22 cellular contexts compared by ENCODE assay signal in the genomic region with DNA sequence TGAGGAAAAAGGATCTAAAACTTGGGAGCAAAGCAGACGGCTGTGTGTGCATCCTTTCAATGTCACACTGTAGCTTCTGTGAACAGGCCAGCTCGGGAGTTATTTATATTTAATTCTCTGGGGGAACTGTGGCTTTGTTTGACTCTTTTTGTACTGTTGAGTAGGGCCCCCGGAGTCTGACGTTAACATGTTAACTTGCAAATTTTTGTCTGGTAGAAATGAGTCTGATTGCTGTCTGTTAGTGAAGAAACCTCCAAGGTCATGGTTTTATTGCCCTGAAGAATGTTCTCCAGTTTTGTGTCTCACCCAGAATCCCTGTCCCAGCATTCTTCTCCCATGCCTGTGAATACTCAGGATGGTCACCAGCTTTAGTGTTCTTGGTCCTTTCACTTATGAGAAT. TPM values are rescaled to one million over a fixed set of nuclear protein-coding genes. Genes with fewer than 3 reads are reported as not detected.
A peak's percentile ranks its signal among the peaks of the same experiment; 100 is the strongest.
DNase-seq lines count a peak whose midpoint lies in the region; ATAC-seq and TF ChIP-seq lines count a peak whose summit lies in the region.
"Had no signal": no experiment of that assay in that cellular context is flagged by ENCODE, and none has a peak within 500 bp of the region (broad histone marks: within the 10 kb centered on the region; RNA-seq: fewer than 3 reads in every experiment).

No MANE protein-coding gene starts in this region.

- H3K4me2 ChIP-seq in BLaER1: peak overlapping the region; percentile 85
- H3K4me2 ChIP-seq in mesenchymal stem cell (ENCODE audit: low read length, poor library complexity, severe bottlenecking): no peak overlapping the region

- H3K4me3 ChIP-seq in BLaER1 (peak overlapping the region; percentile 42), endodermal cell (ENCODE audit: low read length) (no peak overlapping the region), mesenchymal stem cell (ENCODE audit: insufficient read depth in 1 of 2, low read depth in 1 of 2, low read length in 2 of 2) (no peak overlapping the region), right atrium auricular region (no peak overlapping the region)

- H3K23ac ChIP-seq in mesenchymal stem cell (ENCODE audit: low read length in 2 of 2): no peak overlapping the region

- H4K91ac ChIP-seq in mesenchymal stem cell (ENCODE audit: low read length): no peak overlapping the region

- no peak overlapping the region for H2BK15ac ChIP-seq in mesenchymal stem cell (ENCODE audit: low read depth, poor library complexity, severe bottlenecking)

- H3K27ac ChIP-seq in BLaER1 (peak overlapping the region; percentile 64), endodermal cell (ENCODE audit: low read depth, low read length) (peak overlapping the region; percentile 44), mesenchymal stem cell (ENCODE audit: low read length, poor library complexity, severe bottlenecking) (no peak overlapping the region), right atrium auricular region (no peak overlapping the region)

- no peak overlapping the region for H3K18ac ChIP-seq in mesenchymal stem cell (ENCODE audit: low read depth in 1 of 2, low read length in 2 of 2)

- WGBS in endodermal cell (ENCODE audit: insufficient coverage in 1 of 2, insufficient read length in 1 of 2), 2 experiments: 82 to 100% methylated on average over 1 to 4 of the region's 4 CpGs
- 25% methylated on average over 4 of the region's 4 CpGs for WGBS in mesenchymal stem cell

- no peak overlapping the region for H4K8ac ChIP-seq in mesenchymal stem cell (ENCODE audit: low read length)

- no peaks in the 10 kb centered on the region for H4K20me1 ChIP-seq in BLaER1

- ATAC-seq in GM21529 (IDR thresholded peaks at IDR 0.05; ENCODE audit: unreplicated experiment): no peak
- no peak for ATAC-seq in HG02610 (IDR thresholded peaks at IDR 0.05; ENCODE audit: unreplicated experiment)

- no peaks in the 10 kb centered on the region for H3K27me3 ChIP-seq in BLaER1
- H3K27me3 ChIP-seq in endodermal cell (ENCODE audit: control insufficient read depth, insufficient read depth, low read length, poor library complexity, severe bottlenecking): peaks cover 8% of the 10 kb centered on the region
- H3K27me3 ChIP-seq in mesenchymal stem cell (ENCODE audit: control insufficient read depth in 1 of 2, insufficient read depth in 1 of 2, low read length in 2 of 2): peaks cover 35 to 79% of the 10 kb centered on the region in 2 experiments
- H3K27me3 ChIP-seq in right atrium auricular region: no peaks in the 10 kb centered on the region

- no peaks in the 10 kb centered on the region for H3K79me1 ChIP-seq in mesenchymal stem cell (replicated peaks; ENCODE audit: low read length, poor library complexity, severe bottlenecking)

- peaks cover 7% of the 10 kb centered on the region for H3K9me3 Mint-ChIP-seq in endodermal cell
- no peaks in the 10 kb centered on the region for H3K9me3 Mint-ChIP-seq in activated naive CD8-positive, alpha-beta T cell treated with anti-CD3 and anti-CD28 coated beads for 36 hours

- H2BK120ac ChIP-seq in mesenchymal stem cell (ENCODE audit: low read depth, low read length): no peak overlapping the region

- H3K9me3 ChIP-seq in BLaER1 (peaks cover 28% of the 10 kb centered on the region), endodermal cell (ENCODE audit: control insufficient read depth, low read length) (no peaks in the 10 kb centered on the region), mesenchymal stem cell (ENCODE audit: control insufficient read depth, low read length) (peaks cover 13% of the 10 kb centered on the region), right atrium auricular region (peaks cover 3 to 14% of the 10 kb centered on the region in 2 donors)

- H3K4me3 Mint-ChIP-seq in endodermal cell: no peak overlapping the region
- no peak overlapping the region for H3K4me3 Mint-ChIP-seq in activated naive CD8-positive, alpha-beta T cell treated with anti-CD3 and anti-CD28 coated beads for 36 hours
- H3K4me3 Mint-ChIP-seq: CD4-positive, CD25-positive, alpha-beta regulatory T cell; CD8-positive, alpha-beta memory T cell had no signal

- no peaks in the 10 kb centered on the region for H3K36me3 Mint-ChIP-seq in endodermal cell (ENCODE audit: low read depth)
- H3K36me3 Mint-ChIP-seq in activated naive CD8-positive, alpha-beta T cell treated with anti-CD3 and anti-CD28 coated beads for 36 hours: no peaks in the 10 kb centered on the region
- H3K36me3 Mint-ChIP-seq: CD4-positive, CD25-positive, alpha-beta regulatory T cell had no signal

- H3K14ac ChIP-seq in mesenchymal stem cell (ENCODE audit: low read length in 2 of 2): no peak overlapping the region

- H2BK12ac ChIP-seq in mesenchymal stem cell (ENCODE audit: low read length in 2 of 2): no peak overlapping the region

- H3K27ac Mint-ChIP-seq in endodermal cell: no peak overlapping the region
- no peak overlapping the region for H3K27ac Mint-ChIP-seq in activated naive CD8-positive, alpha-beta T cell treated with anti-CD3 and anti-CD28 coated beads for 36 hours
- H3K27ac Mint-ChIP-seq: CD4-positive, CD25-positive, alpha-beta regulatory T cell; CD8-positive, alpha-beta memory T cell had no signal

- no peaks in the 10 kb centered on the region for H3K4me1 Mint-ChIP-seq in endodermal cell
- H3K4me1 Mint-ChIP-seq in activated naive CD8-positive, alpha-beta T cell treated with anti-CD3 and anti-CD28 coated beads for 36 hours: no peaks in the 10 kb centered on the region
- H3K4me1 Mint-ChIP-seq: CD4-positive, CD25-positive, alpha-beta regulatory T cell; CD8-positive, alpha-beta memory T cell had no signal

- H3K9ac ChIP-seq in BLaER1: peak overlapping the region; percentile 61
- no peak overlapping the region for H3K9ac ChIP-seq in endodermal cell (ENCODE audit: extremely low read depth, low read length, poor library complexity, severe bottlenecking)
- no peak overlapping the region for H3K9ac ChIP-seq in mesenchymal stem cell (ENCODE audit: low read length)

- TF ChIP-seq CTCF in endodermal cell (conservative IDR thresholded peaks at IDR 0.05) (no peak), right atrium auricular region (IDR thresholded peaks at IDR 0.05) (no peak)

- H3K4ac ChIP-seq in mesenchymal stem cell (ENCODE audit: low read depth in 1 of 2, low read length in 2 of 2): no peak overlapping the region

- no peak overlapping the region for H2BK5ac ChIP-seq in mesenchymal stem cell (ENCODE audit: low read depth, low read length, poor library complexity, severe bottlenecking)

- H2AK5ac ChIP-seq in mesenchymal stem cell (ENCODE audit: low read length, severe bottlenecking): no peak overlapping the region

- H3K4me1 ChIP-seq in BLaER1 (peaks cover 54% of the 10 kb centered on the region), endodermal cell (ENCODE audit: control insufficient read depth, insufficient read depth, low read length) (no peaks in the 10 kb centered on the region), mesenchymal stem cell (ENCODE audit: control insufficient read depth, insufficient read depth, low read depth, low read length) (no peaks in the 10 kb centered on the region), right atrium auricular region (no peaks in the 10 kb centered on the region)

- H3K27me3 Mint-ChIP-seq in endodermal cell (ENCODE audit: insufficient read depth): peaks cover 37% of the 10 kb centered on the region
- peaks cover 44% of the 10 kb centered on the region for H3K27me3 Mint-ChIP-seq in activated naive CD8-positive, alpha-beta T cell treated with anti-CD3 and anti-CD28 coated beads for 36 hours

- peak; percentile 52 for DNase-seq in EH (ENCODE audit: low read depth)
- no peak for DNase-seq in endodermal cell
- peak; percentile 30 for DNase-seq in mesenchymal stem cell
- no peak for DNase-seq in right atrium auricular region (ENCODE audit: low spot score)
- no peak for DNase-seq in activated naive CD8-positive, alpha-beta T cell treated with anti-CD3 and anti-CD28 coated beads for 36 hours
- DNase-seq: 8988T; C1 segment of cervical spinal cord; CD4-positive, CD25-positive, alpha-beta regulatory T cell; CD8-positive, alpha-beta memory T cell; COR-L47; DMS 273 treated with DMSO at 0.1 percent for 48 hours; DMS53; GF-D8; GOT3; H7 had no signal

- H2AFZ ChIP-seq in mesenchymal stem cell (ENCODE audit: low read depth, low read length): no peak overlapping the region

- H3K36me3 ChIP-seq in BLaER1 (0 out of 2 replicates have a peak, but pooled peaks cover 4% of the 10 kb centered on the region), endodermal cell (ENCODE audit: control insufficient read depth, insufficient read depth, low read length) (no peaks in the 10 kb centered on the region), mesenchymal stem cell (ENCODE audit: control insufficient read depth in 1 of 2, insufficient read depth in 2 of 2, low read depth in 1 of 2, low read length in 2 of 2) (no peaks in the 10 kb centered on the region), right atrium auricular region (no peaks in the 10 kb centered on the region)

RNA-seq across cellular contexts. Expression of gene KCNG4, which starts 14.3 kb away (rescaled TPM):
- not detected for total RNA-seq in endodermal cell
- polyA plus RNA-seq in endodermal cell (2013, experiment 1 of 2): not detected
- not detected for polyA plus RNA-seq in endodermal cell (2013, experiment 2 of 2)
- not detected for polyA plus RNA-seq in mesenchymal stem cell (2013, experiment 1 of 2)
- not detected for polyA plus RNA-seq in mesenchymal stem cell (2013, experiment 2 of 2)
- total RNA-seq in right atrium auricular region: not detected
- not detected for total RNA-seq in activated naive CD8-positive, alpha-beta T cell treated with anti-CD3 and anti-CD28 coated beads for 36 hours
- total RNA-seq: A673; CD4-positive, CD25-positive, alpha-beta regulatory T cell; CD8-positive, alpha-beta memory T cell; Daoy; H7; HT-29 had no signal
- polyA plus RNA-seq: AG04450; CD4-positive, CD25-positive, alpha-beta regulatory T cell; CD8-positive, alpha-beta memory T cell had no signal

RNA-seq across cellular contexts. Expression of gene WFDC1, which starts 40.6 kb away (rescaled TPM):
- total RNA-seq in endodermal cell: under 1 TPM in 1 of 2 donors, not detected in 1; 0.15 TPM
- 0.89 TPM for polyA plus RNA-seq in endodermal cell (2013, experiment 1 of 2)
- polyA plus RNA-seq in endodermal cell (2013, experiment 2 of 2): 0.99 TPM
- polyA plus RNA-seq in mesenchymal stem cell (2013, experiment 1 of 2): 3.7 TPM
- polyA plus RNA-seq in mesenchymal stem cell (2013, experiment 2 of 2): 4.0 TPM
- 1 to 10 TPM in 1 of 2 donors, under 1 TPM in 1; 0.59 to 3.3 TPM for total RNA-seq in right atrium auricular region
- total RNA-seq in activated naive CD8-positive, alpha-beta T cell treated with anti-CD3 and anti-CD28 coated beads for 36 hours: not detected
- total RNA-seq: A673; CD4-positive, CD25-positive, alpha-beta regulatory T cell; CD8-positive, alpha-beta memory T cell; Daoy; HT-29 had no signal
- polyA plus RNA-seq: CD4-positive, CD25-positive, alpha-beta regulatory T cell; CD8-positive, alpha-beta memory T cell had no signal

Comparison
In these comparisons a context has a peak if more than half of its experiments do, and no peak if none do; other contexts are left out.
1. H3K27ac ChIP-seq: peak in BLaER1 (single experiment) and endodermal cell (single experiment); none in mesenchymal stem cell (single experiment) and right atrium auricular region (0 of 2).
2. DNase-seq: peak in EH (single experiment) and mesenchymal stem cell (single experiment); none in endodermal cell (single experiment), right atrium auricular region (single experiment) and activated naive CD8-positive, alpha-beta T cell treated with anti-CD3 and anti-CD28 coated beads for 36 hours (single experiment).